8 cellular contexts compared by ENCODE assay signal in genomic region chr6:33702345-33702977, GRCh38. TPM values are rescaled to one million over a fixed set of nuclear protein-coding genes. Genes with fewer than 3 reads are reported as not detected.
A peak's percentile ranks its signal among the peaks of the same experiment; 100 is the strongest.
DNase-seq lines count a peak whose midpoint lies in the region; ATAC-seq, FAIRE-seq and TF ChIP-seq lines count a peak whose summit lies in the region.
"Had no signal": no experiment of that assay in that cellular context is flagged by ENCODE, and none has a peak within 500 bp of the region (broad histone marks: within the 10 kb centered on the region; RNA-seq: fewer than 3 reads in every experiment).

No MANE protein-coding gene starts in this region.

- 78 to 85% methylated on average over 1 of the region's 1 CpG for WGBS in pancreas, 2 donors

- TF ChIP-seq CTCF in DND-41 (IDR thresholded peaks at IDR 0.05; ENCODE audit: borderline replicate concordance, extremely low read depth, low read length, poor library complexity, severe bottlenecking), result peak; percentile 61
- TF ChIP-seq CTCF in HFFc6 (IDR thresholded peaks at IDR 0.05), result peak; percentile 72
- peak; percentile 11 for TF ChIP-seq CTCF in SU-DHL-6 (IDR thresholded peaks at IDR 0.05; ENCODE audit: insufficient read depth, low read length, poor library complexity, severe bottlenecking)
- TF ChIP-seq CTCF in fibroblast of lung (conservative IDR thresholded peaks at IDR 0.05 in 1 of 2, IDR thresholded peaks at IDR 0.05 in 1 of 2; ENCODE audit: low read depth in 1 of 2, low read length in 2 of 2), result peak; percentile 66 to 76
- peak in 2 of 4 donors; percentile 19 to 27 for TF ChIP-seq CTCF in pancreas (IDR thresholded peaks at IDR 0.05)

- DNase-seq in DND-41 (peak; percentile 35), HFFc6 (peak; percentile 66), fibroblast of lung (ENCODE audit: low read depth in 2 of 2) (peak; percentile 51 to 67), pancreas (peak in 1 of 6 donors; percentile 66)

- ATAC-seq in DND-41 (ENCODE audit: insufficient read depth, low read depth) (peak; percentile 74), pancreas (peak in 3 of 4 donors; percentile 72 to 80 (median 76)), GM21381 (IDR thresholded peaks at IDR 0.05; ENCODE audit: unreplicated experiment) (no peak), HG03460 (IDR thresholded peaks at IDR 0.05; ENCODE audit: unreplicated experiment) (no peak)

- H3K4me3 Mint-ChIP-seq in HFFc6, result no peak overlapping the region

- H3K4me3 ChIP-seq in DND-41 (ENCODE audit: low read depth in 1 of 2, low read length in 2 of 2) (no peak overlapping the region), SU-DHL-6 (ENCODE audit: insufficient read depth, low read length, poor library complexity, severe bottlenecking) (no peak overlapping the region), fibroblast of lung (replicated peaks in 1 of 4; ENCODE audit: control extremely low read depth in 1 of 4, insufficient read depth in 1 of 4, low read depth in 3 of 4, low read length in 4 of 4) (no peak overlapping the region), pancreas (no peak overlapping the region)

- H3K9me3 ChIP-seq in DND-41 (ENCODE audit: insufficient read depth, low read length, severe bottlenecking) (no peaks in the 10 kb centered on the region), SU-DHL-6 (ENCODE audit: insufficient read depth, low read length) (no peaks in the 10 kb centered on the region), fibroblast of lung (ENCODE audit: control insufficient read depth, insufficient read depth, low read depth, low read length) (no peaks in the 10 kb centered on the region), pancreas (no peaks in the 10 kb centered on the region)

- no peaks in the 10 kb centered on the region for H3K9me3 Mint-ChIP-seq in HFFc6

- no peaks in the 10 kb centered on the region; the same call in 1 of the 2 replicates for H3K27me3 Mint-ChIP-seq in HFFc6 (ENCODE audit: insufficient read depth)

- peaks cover 28% of the 10 kb centered on the region for H3F3A ChIP-seq in SU-DHL-6 (ENCODE audit: insufficient read depth)

- H3K27ac ChIP-seq in DND-41 (ENCODE audit: low read length) (no peak overlapping the region), SU-DHL-6 (ENCODE audit: low read depth, low read length) (no peak overlapping the region), fibroblast of lung (ENCODE audit: insufficient read depth, low read length) (no peak overlapping the region), pancreas (no peak overlapping the region)

- H3K27me3 ChIP-seq in DND-41 (ENCODE audit: insufficient read depth, low read length, poor library complexity) (no peaks in the 10 kb centered on the region), SU-DHL-6 (ENCODE audit: low read length) (no peaks in the 10 kb centered on the region), fibroblast of lung (ENCODE audit: control insufficient read depth, insufficient read depth, low read length) (no peaks in the 10 kb centered on the region), pancreas (no peaks in the 10 kb centered on the region)

- H3K4me2 ChIP-seq in DND-41 (ENCODE audit: insufficient read depth, low read length) (no peak overlapping the region), SU-DHL-6 (ENCODE audit: low read depth, low read length, poor library complexity, severe bottlenecking) (no peak overlapping the region), fibroblast of lung (ENCODE audit: extremely low read depth, insufficient read depth, low read length) (no peak overlapping the region)

- no peak overlapping the region for H3K9ac ChIP-seq in DND-41 (ENCODE audit: low read depth, low read length)
- no peak overlapping the region for H3K9ac ChIP-seq in SU-DHL-6 (ENCODE audit: low read length)
- H3K9ac ChIP-seq in fibroblast of lung (ENCODE audit: insufficient read depth, low read length), result no peak overlapping the region

- H3K36me3 Mint-ChIP-seq in HFFc6 (ENCODE audit: low read depth), result peaks cover 4% of the 10 kb centered on the region; the same call in 1 of the 2 replicates

- peaks cover 54% of the 10 kb centered on the region for H3K36me3 ChIP-seq in DND-41 (ENCODE audit: insufficient read depth, low read length)
- H3K36me3 ChIP-seq in SU-DHL-6 (ENCODE audit: low read length), result peaks cover 3% of the 10 kb centered on the region; the same call in 1 of the 2 replicates
- H3K36me3 ChIP-seq in fibroblast of lung (ENCODE audit: control insufficient read depth, insufficient read depth, low read length), result peaks cover 9% of the 10 kb centered on the region
- H3K36me3 ChIP-seq in pancreas, result no peaks in the 10 kb centered on the region

- intact Hi-C loops in pancreas (cut with DNase I), result loop anchor here in 1 of 3 donors (5.0 kb wide), 1 partner anchor 115 kb away; no protein-coding TSS in a partner anchor

- no peak for FAIRE-seq in pancreas (lab: Jason Lieb, UNC)

- peak overlapping the region; percentile 57 for H3K27ac Mint-ChIP-seq in HFFc6

- no peaks in the 10 kb centered on the region for H3K9me2 ChIP-seq in SU-DHL-6 (replicated peaks; ENCODE audit: insufficient read depth, low read length)

- H4K20me1 ChIP-seq in DND-41 (ENCODE audit: insufficient read depth, low read length) (peaks cover 13% of the 10 kb centered on the region), SU-DHL-6 (ENCODE audit: low read depth, low read length) (no peaks in the 10 kb centered on the region), fibroblast of lung (ENCODE audit: control insufficient read depth, extremely low read depth, insufficient read depth, low read length) (no peaks in the 10 kb centered on the region)

- H3K4me1 ChIP-seq in DND-41 (ENCODE audit: insufficient read depth, low read length) (no peaks in the 10 kb centered on the region), fibroblast of lung (ENCODE audit: control insufficient read depth, extremely low read depth, insufficient read depth, low read length) (peaks cover 2% of the 10 kb centered on the region), pancreas (no peaks in the 10 kb centered on the region)

- H2AFZ ChIP-seq in DND-41 (ENCODE audit: low read depth, low read length), result no peak overlapping the region
- H2AFZ ChIP-seq in SU-DHL-6 (ENCODE audit: low read depth, low read length, severe bottlenecking), result no peak overlapping the region
- no peak overlapping the region for H2AFZ ChIP-seq in fibroblast of lung (ENCODE audit: low read length)

- no peaks in the 10 kb centered on the region for H3K79me2 ChIP-seq in DND-41 (ENCODE audit: insufficient read depth, low read length)
- 0 out of 2 replicates have a peak, but pooled peaks cover 4% of the 10 kb centered on the region for H3K79me2 ChIP-seq in SU-DHL-6 (ENCODE audit: insufficient read depth, low read length)
- H3K79me2 ChIP-seq in fibroblast of lung (ENCODE audit: control insufficient read depth, insufficient read depth, low read length), result no peaks in the 10 kb centered on the region

- peaks cover 38% of the 10 kb centered on the region for H3K4me1 Mint-ChIP-seq in HFFc6 (ENCODE audit: low read depth)

RNA-seq across cellular contexts. Expression of gene UQCC2, which starts 9.0 kb away (rescaled TPM):
- total RNA-seq in HFFc6 (2021; fragmentation: NEBNext Ultra II Directional; extraction: Animal tissue kit (Norgen Biotek cat#: 25700)), result 100 to 1,000 TPM; 109 to 167 (median 140) TPM
- total RNA-seq in fibroblast of lung, result 22.9 and 36.5 TPM in 2 replicates
- 33.8 and 48.3 TPM in 2 replicates for polyA plus RNA-seq in fibroblast of lung
- polyA plus RNA-seq in fibroblast of lung (2012), result 154 and 209 TPM in 2 replicates
- 11.2 and 13.9 TPM in 2 replicates for polyA minus RNA-seq in fibroblast of lung (ENCODE audit: low replicate concordance)
- 10 to 100 TPM; 13.9 to 32.1 (median 23.3) TPM for total RNA-seq in pancreas
- polyA plus RNA-seq in pancreas, result 10 to 100 TPM; 40.2 to 58.9 TPM

RNA-seq across cellular contexts. Expression of gene IP6K3, which starts 44.2 kb away (rescaled TPM):
- under 1 TPM in 4 of 6 experiments, not detected in 2; 0.25 to 0.83 (median 0.50) TPM for total RNA-seq in HFFc6 (2021; fragmentation: NEBNext Ultra II Directional; extraction: Animal tissue kit (Norgen Biotek cat#: 25700))
- total RNA-seq in fibroblast of lung (1.8 and 5.4 TPM in 2 replicates), pancreas (under 1 TPM; 0.12 to 0.69 (median 0.38) TPM)
- polyA plus RNA-seq in fibroblast of lung (0.46 and 0.84 TPM in 2 replicates), pancreas (under 1 TPM; 0.19 to 0.49 TPM)
- 0.71 and 0.89 TPM in 2 replicates for polyA plus RNA-seq in fibroblast of lung (2012)
- not detected in 2 replicates for polyA minus RNA-seq in fibroblast of lung (ENCODE audit: low replicate concordance)
- total RNA-seq: T-helper 2 cell treated with Interferon-gamma antibody and Interleukin-4, amounts not matched to agents 100 ng/mL and 5 ng/mL, for 36 hours had no signal

Comparison
In these comparisons a context has a peak if more than half of its experiments do, and no peak if none do; other contexts are left out.
1. ATAC-seq: peak in DND-41 (single experiment) and pancreas (3 of 4); none in GM21381 (single experiment) and HG03460 (single experiment).